In the genomic region with DNA sequence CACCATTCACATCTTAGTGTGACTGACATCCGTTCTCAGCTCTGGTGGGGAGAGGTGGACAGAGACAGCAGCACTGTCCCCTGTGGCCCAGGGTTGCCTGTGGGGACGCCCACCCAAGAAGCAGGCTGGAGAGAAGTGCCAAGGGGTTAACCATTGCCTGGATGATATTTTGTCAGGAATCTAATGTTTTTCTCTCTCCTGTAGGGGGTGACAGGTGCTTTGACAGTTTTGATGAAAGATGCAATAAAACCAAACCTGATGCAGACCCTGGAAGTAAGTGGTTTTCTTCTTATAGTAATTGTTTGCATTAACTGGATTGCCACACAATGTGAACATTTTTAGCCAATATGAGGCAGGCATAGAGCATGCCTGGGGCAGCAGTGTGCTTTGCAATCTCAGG, we compare ENCODE assay signal across 20 cellular contexts.
"Had no signal": no experiment of that assay in that cellular context is flagged by ENCODE, and none has a peak within 500 bp of the region (broad histone marks: within the 10 kb centered on the region; RNA-seq: fewer than 3 reads in every experiment).

No MANE protein-coding gene starts in this region.

- H3K4me3 Mint-ChIP-seq: activated naive CD4-positive, alpha-beta T cell treated with anti-CD3 and anti-CD28 coated beads, Interleukin-2, amount 10 ng/mL, durations not matched to agents 7 days and 5 days; natural killer cell; stimulated activated effector memory CD8-positive, alpha-beta T cell treated with anti-CD3 and anti-CD28 coated beads, Interleukin-12 subunit alpha, Interleukin-12 subunit beta, amount 100 ng/mL, for 72 hours; stimulated activated naive CD8-positive, alpha-beta T cell treated with anti-CD3 and anti-CD28 coated beads, Interleukin-15, amount 100 ng/mL, for 72 hours; T-helper 1 cell treated with Interleukin-12 subunit alpha and Interleukin-12 subunit beta and Interleukin-4 antibody, amounts not matched to agents 30 μg/mL and 1 μg/mL, for 36 hours; WTC11 had no signal

- H3K27ac Mint-ChIP-seq: activated naive CD4-positive, alpha-beta T cell treated with anti-CD3 and anti-CD28 coated beads, Interleukin-2, amount 10 ng/mL, durations not matched to agents 7 days and 5 days; natural killer cell; progenitor cell of endocrine pancreas; T-helper 1 cell treated with Interleukin-12 subunit alpha and Interleukin-12 subunit beta and Interleukin-4 antibody, amounts not matched to agents 30 μg/mL and 1 μg/mL, for 36 hours; WTC11 had no signal

- H3K9me3 ChIP-seq: heart left ventricle, tibial artery had no signal

- DNase-seq: activated CD4-positive, alpha-beta T cell treated with anti-CD3 and anti-CD28 coated beads for 4 hours; activated CD4-positive, alpha-beta T cell treated with anti-CD3 and anti-CD28 coated beads, Interleukin-2, amount 50 U/mL, for 48 hours; activated CD8-positive, alpha-beta memory T cell treated with anti-CD3 and anti-CD28 coated beads, Interleukin-2, amount 50 U/mL, for 48 hours; activated naive CD4-positive, alpha-beta T cell treated with anti-CD3 and anti-CD28 coated beads, Interleukin-2, amount 10 ng/mL, durations not matched to agents 7 days and 5 days; activated T-cell treated with anti-CD3 and anti-CD28 coated beads, Interleukin-2, amount 50 U/mL, for 48 hours; amygdala; heart left ventricle; left cardiac atrium; midbrain; natural killer cell; stimulated activated CD4-positive, alpha-beta T cell treated with anti-CD3 and anti-CD28 coated beads, Interleukin-12 subunit alpha, Interleukin-12 subunit beta, amount 100 ng/mL, for 4 hours; stimulated activated naive CD8-positive, alpha-beta T cell treated with anti-CD3 and anti-CD28 coated beads, Interleukin-15, amount 100 ng/mL, for 72 hours; T1000; tibial artery had no signal

- H3K27me3 ChIP-seq: cardiac muscle cell, heart left ventricle, tibial artery had no signal

- H3K9me3 Mint-ChIP-seq: activated naive CD4-positive, alpha-beta T cell treated with anti-CD3 and anti-CD28 coated beads, Interleukin-2, amount 10 ng/mL, durations not matched to agents 7 days and 5 days; natural killer cell; stimulated activated effector memory CD8-positive, alpha-beta T cell treated with anti-CD3 and anti-CD28 coated beads, Interleukin-12 subunit alpha, Interleukin-12 subunit beta, amount 100 ng/mL, for 72 hours; stimulated activated naive CD8-positive, alpha-beta T cell treated with anti-CD3 and anti-CD28 coated beads, Interleukin-15, amount 100 ng/mL, for 72 hours; T-helper 1 cell treated with Interleukin-12 subunit alpha and Interleukin-12 subunit beta and Interleukin-4 antibody, amounts not matched to agents 30 μg/mL and 1 μg/mL, for 36 hours; WTC11 had no signal

- H3K4me1 ChIP-seq: tibial artery had no signal

- H3K36me3 Mint-ChIP-seq: natural killer cell had no signal

- FAIRE-seq: islet of Langerhans had no signal

- H3K27ac ChIP-seq: cardiac muscle cell, heart left ventricle, tibial artery had no signal

- ATAC-seq: heart left ventricle; left cardiac atrium; natural killer cell; stimulated activated effector memory CD8-positive, alpha-beta T cell treated with anti-CD3 and anti-CD28 coated beads, Interleukin-12 subunit alpha, Interleukin-12 subunit beta, amount 100 ng/mL, for 72 hours; stimulated activated naive CD8-positive, alpha-beta T cell treated with anti-CD3 and anti-CD28 coated beads, Interleukin-15, amount 100 ng/mL, for 72 hours; WTC11 had no signal

- H3K4me1 Mint-ChIP-seq: natural killer cell; stimulated activated effector memory CD8-positive, alpha-beta T cell treated with anti-CD3 and anti-CD28 coated beads, Interleukin-12 subunit alpha, Interleukin-12 subunit beta, amount 100 ng/mL, for 72 hours; stimulated activated naive CD8-positive, alpha-beta T cell treated with anti-CD3 and anti-CD28 coated beads, Interleukin-15, amount 100 ng/mL, for 72 hours; WTC11 had no signal

- H3K27me3 Mint-ChIP-seq: activated naive CD4-positive, alpha-beta T cell treated with anti-CD3 and anti-CD28 coated beads, Interleukin-2, amount 10 ng/mL, durations not matched to agents 7 days and 5 days; progenitor cell of endocrine pancreas; stimulated activated naive CD8-positive, alpha-beta T cell treated with anti-CD3 and anti-CD28 coated beads, Interleukin-15, amount 100 ng/mL, for 72 hours had no signal

- H3K4me3 ChIP-seq: cardiac muscle cell, heart left ventricle, tibial artery had no signal
